11 cellular contexts compared by ENCODE assay signal in genomic region chr5:6659941-6660684, GRCh38. TPM values are rescaled to one million over a fixed set of nuclear protein-coding genes. Genes with fewer than 3 reads are reported as not detected.
A peak's percentile ranks its signal among the peaks of the same experiment; 100 is the strongest.
DNase-seq lines count a peak whose midpoint lies in the region; ATAC-seq and TF ChIP-seq lines count a peak whose summit lies in the region.
"Had no signal": no experiment of that assay in that cellular context is flagged by ENCODE, and none has a peak within 500 bp of the region (broad histone marks: within the 10 kb centered on the region; RNA-seq: fewer than 3 reads in every experiment).

No MANE protein-coding gene starts in this region.

- no peak overlapping the region for H3K27ac Mint-ChIP-seq in glutamatergic neuron (ENCODE audit: unreplicated experiment)
- H3K27ac Mint-ChIP-seq: activated CD4-positive, alpha-beta memory T cell treated with anti-CD3 and anti-CD28 coated beads, Interleukin-2, amount 10 ng/mL, durations not matched to agents 7 days and 5 days had no signal

- H3K27me3 ChIP-seq in stomach (no peaks in the 10 kb centered on the region), uterus (no peaks in the 10 kb centered on the region)

- H3K27ac ChIP-seq in stomach (no peak overlapping the region), uterus (no peak overlapping the region)

- peak; percentile 89 for DNase-seq in left lobe of liver (ENCODE audit: low spot score)
- DNase-seq in stomach: no peak
- DNase-seq in activated gamma-delta T cell treated with Interleukin-2 at 50 U/mL for 16 hours: no peak
- no peak for DNase-seq in uterus
- no peak for DNase-seq in glutamatergic neuron
- DNase-seq: activated CD4-positive, alpha-beta memory T cell treated with anti-CD3 and anti-CD28 coated beads, Interleukin-2, amount 10 ng/mL, durations not matched to agents 7 days and 5 days; effector memory CD4-positive, alpha-beta T cell; mammary epithelial cell had no signal

- H3K4me1 ChIP-seq in stomach (no peaks in the 10 kb centered on the region), uterus (no peaks in the 10 kb centered on the region)

- no peaks in the 10 kb centered on the region for H3K9me3 Mint-ChIP-seq in glutamatergic neuron (ENCODE audit: unreplicated experiment)

- intact Hi-C loops in stomach (cut with DNase I; ENCODE audit: low total_unique reads) (no loop called here), uterus (cut with DNase I; ENCODE audit: low total_unique reads) (no loop called here)

- peak; percentile 76 for ATAC-seq in GM18519 (IDR thresholded peaks at IDR 0.05; ENCODE audit: low FRiP score, unreplicated experiment)
- ATAC-seq in GM21423 (IDR thresholded peaks at IDR 0.05; ENCODE audit: unreplicated experiment): peak; percentile 79
- peak; percentile 91 for ATAC-seq in HG03354 (IDR thresholded peaks at IDR 0.05; ENCODE audit: poor library complexity, severe bottlenecking, unreplicated experiment)
- ATAC-seq in left lobe of liver: peak; percentile 97

- TF ChIP-seq POLR2A in stomach (IDR thresholded peaks at IDR 0.05) (no peak), uterus (IDR thresholded peaks at IDR 0.05) (no peak)

- H3K4me3 ChIP-seq in stomach: no peak overlapping the region
- no peak overlapping the region for H3K4me3 ChIP-seq in uterus

- no peak overlapping the region for H3K4me3 Mint-ChIP-seq in glutamatergic neuron (ENCODE audit: unreplicated experiment)
- H3K4me3 Mint-ChIP-seq: activated CD4-positive, alpha-beta memory T cell treated with anti-CD3 and anti-CD28 coated beads, Interleukin-2, amount 10 ng/mL, durations not matched to agents 7 days and 5 days had no signal

- TF ChIP-seq EP300 in stomach (IDR thresholded peaks at IDR 0.05): no peak

- H3K36me3 Mint-ChIP-seq in glutamatergic neuron (ENCODE audit: unreplicated experiment): peaks cover 35% of the 10 kb centered on the region

- TF ChIP-seq CTCF in stomach (IDR thresholded peaks at IDR 0.05): no peak
- TF ChIP-seq CTCF in uterus (IDR thresholded peaks at IDR 0.05): no peak
- no peak for TF ChIP-seq CTCF in glutamatergic neuron (IDR thresholded peaks at IDR 0.05; ENCODE audit: partially characterized antibody, unreplicated experiment)

- no peaks in the 10 kb centered on the region for H3K4me1 Mint-ChIP-seq in glutamatergic neuron (ENCODE audit: low read depth, unreplicated experiment)

- 82 to 92% (median 89%) methylated on average over 13 of the region's 13 CpGs for WGBS in stomach, 5 donors

- H3K27me3 Mint-ChIP-seq in glutamatergic neuron (ENCODE audit: unreplicated experiment): no peaks in the 10 kb centered on the region
- H3K27me3 Mint-ChIP-seq: activated CD4-positive, alpha-beta memory T cell treated with anti-CD3 and anti-CD28 coated beads, Interleukin-2, amount 10 ng/mL, durations not matched to agents 7 days and 5 days had no signal

- H3K9me3 ChIP-seq in stomach (peaks cover 0 to 17% (median 8%) of the 10 kb centered on the region in 4 donors), uterus (peaks cover 0 to 5% of the 10 kb centered on the region in 2 donors)

- peaks cover 3 to 81% (median 64%) of the 10 kb centered on the region in 4 donors for H3K36me3 ChIP-seq in stomach
- no peaks in the 10 kb centered on the region for H3K36me3 ChIP-seq in uterus

RNA-seq across cellular contexts. Expression of gene SRD5A1, which starts 26.9 kb away (rescaled TPM):
- total RNA-seq in left lobe of liver (35.1 TPM), stomach (1 to 10 TPM in 4 of 5 donors, not detected in 1; 1.3 to 7.7 (median 4.8) TPM), uterus (10 to 100 TPM in 3 of 4 donors, under 1 TPM in 1; 0.29 to 71.2 (median 10.1) TPM), glutamatergic neuron (ENCODE audit: unreplicated experiment) (47.2 TPM)
- 10 to 100 TPM in 1 of 3 donors, 1 to 10 TPM in 2; 3.8 to 12.8 (median 4.2) TPM for polyA plus RNA-seq in stomach

RNA-seq across cellular contexts. Expression of gene NSUN2, which starts 27.3 kb away (rescaled TPM):
- 26.4 TPM for total RNA-seq in left lobe of liver
- 100 to 1,000 TPM in 2 of 5 donors, 10 to 100 TPM in 3; 39.6 to 249 (median 74.0) TPM for total RNA-seq in stomach
- 10 to 100 TPM; 23.1 to 30.0 (median 25.3) TPM for polyA plus RNA-seq in stomach
- total RNA-seq in uterus: 10 to 100 TPM; 38.9 to 51.2 (median 50.6) TPM
- 60.3 TPM for total RNA-seq in glutamatergic neuron (ENCODE audit: unreplicated experiment)

RNA-seq across cellular contexts. Expression of gene TENT4A, which starts 53.1 kb away (rescaled TPM):
- total RNA-seq in left lobe of liver (14.3 TPM), stomach (10 to 100 TPM; 12.8 to 37.4 (median 27.2) TPM), uterus (10 to 100 TPM; 14.1 to 43.3 (median 27.2) TPM), glutamatergic neuron (ENCODE audit: unreplicated experiment) (23.7 TPM)
- 1 to 10 TPM; 3.5 to 8.4 (median 4.2) TPM for polyA plus RNA-seq in stomach
